Comparison of ENCODE assay signal across 8 cellular contexts in the genomic region with DNA sequence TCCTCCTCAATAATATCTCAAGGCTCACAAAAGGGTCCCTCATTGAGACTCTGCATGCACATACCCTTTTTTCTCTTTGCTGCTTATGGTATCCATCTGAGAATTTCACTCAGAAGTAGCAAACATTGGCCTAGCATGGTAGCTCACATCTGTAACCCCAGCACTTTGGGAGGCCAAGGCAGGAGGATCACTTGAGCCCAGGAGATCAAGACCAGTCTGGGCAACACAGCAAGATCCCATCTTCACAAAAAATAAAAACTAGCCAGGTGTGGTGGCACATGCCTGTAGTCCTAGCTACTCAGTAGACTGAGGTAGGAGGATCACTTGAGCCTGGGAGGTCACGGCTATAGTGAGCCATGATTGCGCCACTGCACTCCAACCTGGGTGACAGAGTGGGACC. TPM values are rescaled to one million over a fixed set of nuclear protein-coding genes. Genes with fewer than 3 reads are reported as not detected.
DNase-seq lines count a peak whose midpoint lies in the region; ATAC-seq and TF ChIP-seq lines count a peak whose summit lies in the region.
"Had no signal": no experiment of that assay in that cellular context is flagged by ENCODE, and none has a peak within 500 bp of the region (broad histone marks: within the 10 kb centered on the region; RNA-seq: fewer than 3 reads in every experiment).

No MANE protein-coding gene starts in this region.

- no peaks in the 10 kb centered on the region for H3K36me3 ChIP-seq in CD4-positive, alpha-beta memory T cell (ENCODE audit: insufficient read depth, low read length)
- H3K36me3 ChIP-seq in KMS-11 (ENCODE audit: insufficient read depth) (no peaks in the 10 kb centered on the region), ascending aorta (no peaks in the 10 kb centered on the region), gastrocnemius medialis (no peaks in the 10 kb centered on the region)

- no peaks in the 10 kb centered on the region for H3K9me3 Mint-ChIP-seq in CD4-positive, alpha-beta memory T cell

- H3K36me3 Mint-ChIP-seq in CD4-positive, alpha-beta memory T cell, result peaks cover 0 to 3% of the 10 kb centered on the region in 2 donors

- peaks cover 67 to 94% (median 82%) of the 10 kb centered on the region in 4 donors for H3K4me1 Mint-ChIP-seq in CD4-positive, alpha-beta memory T cell

- peak overlapping the region; percentile 99 for H3K4me2 ChIP-seq in KMS-11

- in situ Hi-C loops in gastrocnemius medialis (cut with MboI; ENCODE audit: low sequenced_read_pairs in 4 of 4), result no loop called here

- H2AFZ ChIP-seq in KMS-11 (ENCODE audit: low read depth), result no peak overlapping the region

- H3K27me3 Mint-ChIP-seq in CD4-positive, alpha-beta memory T cell, result no peaks in the 10 kb centered on the region

- peaks cover 100% of the 10 kb centered on the region for H3K79me2 ChIP-seq in KMS-11 (ENCODE audit: insufficient read depth, low read depth)

- POLR2A ChIA-PET in CD4-positive, alpha-beta memory T cell (lab: Charles Lee; ENCODE audit: partially characterized antibody), result interaction anchor here (2.2 to 6.1 kb wide), 4 partner anchors 11 to 192 kb away, joined by 6 to 51 read pairs (median 13); a partner anchor contains a TSS

- H4K20me1 ChIP-seq in KMS-11 (ENCODE audit: insufficient read depth), result no peaks in the 10 kb centered on the region

- H3K4me1 ChIP-seq in CD4-positive, alpha-beta memory T cell (ENCODE audit: insufficient read depth, low read length), result peaks cover 97% of the 10 kb centered on the region
- H3K4me1 ChIP-seq in KMS-11 (ENCODE audit: low read depth, poor library complexity, severe bottlenecking) (peaks cover 100% of the 10 kb centered on the region), ascending aorta (peaks cover 13 to 84% of the 10 kb centered on the region in 2 donors), gastrocnemius medialis (peaks cover 93 to 97% of the 10 kb centered on the region in 2 donors)

- TF ChIP-seq CTCF in KMS-11 (conservative IDR thresholded peaks at IDR 0.05; ENCODE audit: low read depth, low read length) (no peak), ascending aorta (IDR thresholded peaks at IDR 0.05) (no peak), gastrocnemius medialis (IDR thresholded peaks at IDR 0.05 in 4 of 5, conservative IDR thresholded peaks at IDR 0.05 in 1 of 5) (no peak)

- no peaks in the 10 kb centered on the region for H3K9me3 ChIP-seq in CD4-positive, alpha-beta memory T cell (ENCODE audit: control insufficient read depth in 1 of 2, low read length in 2 of 2)
- H3K9me3 ChIP-seq in ascending aorta (no peaks in the 10 kb centered on the region), gastrocnemius medialis (no peaks in the 10 kb centered on the region)

- CTCF ChIA-PET in CD4-positive, alpha-beta memory T cell (lab: Charles Lee; ENCODE audit: partially characterized antibody), result interaction anchor here (1.2 to 7.4 kb wide), 2 partner anchors 25 to 82 kb away, joined by 4 to 45 read pairs; no protein-coding TSS in a partner anchor

- TF ChIP-seq POLR2A in gastrocnemius medialis (IDR thresholded peaks at IDR 0.05), result no peak

- H3K9ac ChIP-seq in KMS-11, result no peak overlapping the region

- H3K4me3 ChIP-seq in CD4-positive, alpha-beta memory T cell (ENCODE audit: low read length in 2 of 2), result no peak overlapping the region
- H3K4me3 ChIP-seq in KMS-11 (IDR thresholded peaks at IDR 0.05; ENCODE audit: insufficient read depth, low read depth, low read length), result no peak overlapping the region
- H3K4me3 ChIP-seq in ascending aorta, result no peak overlapping the region
- H3K4me3 ChIP-seq in gastrocnemius medialis, result no peak overlapping the region

- peak overlapping the region; percentile 81 to 92 (median 89) for H3K27ac Mint-ChIP-seq in CD4-positive, alpha-beta memory T cell

- peak overlapping the region in 7 of 8 donors; percentile 59 to 93 (median 74) for H3K4me3 Mint-ChIP-seq in CD4-positive, alpha-beta memory T cell

- ATAC-seq in gastrocnemius medialis (no peak), GM18498 (IDR thresholded peaks at IDR 0.05; ENCODE audit: unreplicated experiment) (no peak), GM19467 (IDR thresholded peaks at IDR 0.05; ENCODE audit: unreplicated experiment) (no peak)

- DNase-seq in CD4-positive, alpha-beta memory T cell, result no peak
- DNase-seq in ascending aorta (ENCODE audit: low spot score in 2 of 2), result no peak
- no peak for DNase-seq in gastrocnemius medialis
- DNase-seq in retina, result no peak
- DNase-seq: NCI-H446 had no signal

- H3K27ac ChIP-seq in CD4-positive, alpha-beta memory T cell (ENCODE audit: low read depth, low read length), result no peak overlapping the region
- peak overlapping the region; percentile 82 for H3K27ac ChIP-seq in KMS-11
- H3K27ac ChIP-seq in ascending aorta, result peak overlapping the region; percentile 70 to 90
- H3K27ac ChIP-seq in gastrocnemius medialis, result peak overlapping the region; percentile 65 to 95 (median 92)

- H3K27me3 ChIP-seq in CD4-positive, alpha-beta memory T cell (ENCODE audit: insufficient read depth, low read length), result no peaks in the 10 kb centered on the region
- H3K27me3 ChIP-seq in KMS-11 (ENCODE audit: insufficient read depth, low read depth), result no peaks in the 10 kb centered on the region
- no peaks in the 10 kb centered on the region for H3K27me3 ChIP-seq in ascending aorta
- H3K27me3 ChIP-seq in gastrocnemius medialis, result no peaks in the 10 kb centered on the region

- intact Hi-C loops in CD4-positive, alpha-beta memory T cell (cut with micrococcal nuclease), result no loop called here
- intact Hi-C loops in ascending aorta (cut with DNase I) (no loop called here), gastrocnemius medialis (cut with DNase I; ENCODE audit: low total_unique reads) (no loop called here)

RNA-seq across cellular contexts. Expression of a gene that starts 11.7 kb away (rescaled TPM):
- total RNA-seq in CD4-positive, alpha-beta memory T cell, result 10 to 100 TPM; 66.3 to 71.7 TPM
- polyA plus RNA-seq in CD4-positive, alpha-beta memory T cell, result 10 to 100 TPM; 28.6 to 58.5 TPM
- total RNA-seq in ascending aorta (62.3 TPM), gastrocnemius medialis (100 to 1,000 TPM in 1 of 4 donors, 10 to 100 TPM in 3; 45.3 to 103 (median 58.6) TPM)
